ENCODE assay signal across 24 cellular contexts in the genomic region with DNA sequence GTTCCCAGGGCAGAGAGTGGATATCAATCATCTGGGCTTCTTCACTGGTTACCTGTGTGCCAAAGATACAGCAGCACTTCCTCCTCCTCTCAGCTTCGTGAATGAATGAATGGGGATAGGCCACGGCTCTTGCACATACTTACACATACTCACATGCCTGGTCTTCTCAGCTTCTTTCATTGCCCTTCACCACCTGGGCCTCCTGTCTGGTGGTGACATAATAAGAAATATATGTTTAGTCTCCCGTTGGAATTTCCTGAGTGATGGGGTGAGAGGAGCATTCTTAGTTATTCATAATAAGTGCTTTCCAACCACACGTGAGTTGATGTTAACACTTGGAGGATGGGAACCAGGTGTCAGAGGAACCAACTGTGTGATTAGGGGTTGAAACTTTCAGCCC.
"Had no signal": no experiment of that assay in that cellular context is flagged by ENCODE, and none has a peak within 500 bp of the region (broad histone marks: within the 10 kb centered on the region; RNA-seq: fewer than 3 reads in every experiment).

No MANE protein-coding gene starts in this region.

- H3K4me1 ChIP-seq: body of pancreas, foreskin keratinocyte, sigmoid colon, testis had no signal

- H3K4me1 Mint-ChIP-seq: activated naive CD8-positive, alpha-beta T cell treated with anti-CD3 and anti-CD28 coated beads, Interleukin-2, amount 50 U/mL, for 24 hours had no signal

- H3K27ac ChIP-seq: body of pancreas, foreskin keratinocyte, sigmoid colon, testis had no signal

- H3K4me3 ChIP-seq: body of pancreas, sigmoid colon, smooth muscle cell, testis had no signal

- DNase-seq: activated CD4-positive, alpha-beta T cell treated with anti-CD3 and anti-CD28 coated beads for 1 hour; activated CD4-positive, alpha-beta T cell treated with anti-CD3 and anti-CD28 coated beads, Interleukin-2, amount 50 U/mL, for 1 hour; activated CD8-positive, alpha-beta T cell treated with anti-CD3 and anti-CD28 coated beads, Interleukin-2, amount 10 ng/mL, durations not matched to agents 7 days and 5 days; activated gamma-delta T cell; activated naive CD4-positive, alpha-beta T cell treated with anti-CD3 and anti-CD28 coated beads, Interleukin-2, amount 50 U/mL, for 16 hours; activated naive CD8-positive, alpha-beta T cell treated with anti-CD3 and anti-CD28 coated beads, Interleukin-2, amount 50 U/mL, for 24 hours; body of pancreas; caudate nucleus; effector CD4-positive, alpha-beta T cell; left colon; naive thymus-derived CD4-positive, alpha-beta T cell; retina; sigmoid colon; stimulated activated CD4-positive, alpha-beta T cell treated with anti-CD3 and anti-CD28 coated beads, Interleukin-2, amount 100 ng/mL, for 48 hours; stimulated activated CD8-positive, alpha-beta memory T cell treated with anti-CD3 and anti-CD28 coated beads, Interleukin-4, amount 100 ng/mL, for 48 hours; stimulated activated naive CD4-positive, alpha-beta T cell; T-helper 9 cell; testis had no signal

- H3K27me3 Mint-ChIP-seq: activated naive CD8-positive, alpha-beta T cell treated with anti-CD3 and anti-CD28 coated beads, Interleukin-2, amount 50 U/mL, for 24 hours; dendritic cell treated with granulocyte-macrophage colony-stimulating factor and Interleukin-4, amounts not matched to agents 40 ng/mL and 50 ng/mL, for 4 days; progenitor cell of endocrine pancreas had no signal

- H3K27me3 ChIP-seq: body of pancreas, foreskin keratinocyte, sigmoid colon, testis had no signal

- H3K9me3 ChIP-seq: body of pancreas, testis had no signal

- H3K36me3 ChIP-seq: sigmoid colon had no signal

- H3K36me3 Mint-ChIP-seq: naive thymus-derived CD4-positive, alpha-beta T cell had no signal

- H3K27ac Mint-ChIP-seq: activated CD8-positive, alpha-beta T cell treated with anti-CD3 and anti-CD28 coated beads, Interleukin-2, amount 10 ng/mL, durations not matched to agents 7 days and 5 days; activated naive CD8-positive, alpha-beta T cell treated with anti-CD3 and anti-CD28 coated beads, Interleukin-2, amount 50 U/mL, for 24 hours; activated T-helper 1 cell treated with anti-CD3 and anti-CD28 coated beads, Interleukin-12 subunit alpha, Interleukin-12 subunit beta, Interleukin-2, Interleukin-4 antibody, amounts not matched to agents 30 ng/mL and 10 ng/mL and 1 ng/mL, durations not matched to agents 14 hours and 24 hours and 36 hours; dendritic cell treated with granulocyte-macrophage colony-stimulating factor and Interleukin-4, amounts not matched to agents 40 ng/mL and 50 ng/mL, for 4 days; naive thymus-derived CD4-positive, alpha-beta T cell; progenitor cell of endocrine pancreas had no signal

- H3K4me2 ChIP-seq: smooth muscle cell had no signal

- H3K9me3 Mint-ChIP-seq: activated T-helper 1 cell treated with anti-CD3 and anti-CD28 coated beads, Interleukin-12 subunit alpha, Interleukin-12 subunit beta, Interleukin-2, Interleukin-4 antibody, amounts not matched to agents 30 ng/mL and 10 ng/mL and 1 ng/mL, durations not matched to agents 14 hours and 24 hours and 36 hours had no signal

- H3K4me3 Mint-ChIP-seq: activated CD8-positive, alpha-beta T cell treated with anti-CD3 and anti-CD28 coated beads, Interleukin-2, amount 10 ng/mL, durations not matched to agents 7 days and 5 days; activated naive CD8-positive, alpha-beta T cell treated with anti-CD3 and anti-CD28 coated beads, Interleukin-2, amount 50 U/mL, for 24 hours; activated T-helper 1 cell treated with anti-CD3 and anti-CD28 coated beads, Interleukin-12 subunit alpha, Interleukin-12 subunit beta, Interleukin-2, Interleukin-4 antibody, amounts not matched to agents 30 ng/mL and 10 ng/mL and 1 ng/mL, durations not matched to agents 14 hours and 24 hours and 36 hours; dendritic cell treated with granulocyte-macrophage colony-stimulating factor and Interleukin-4, amounts not matched to agents 40 ng/mL and 50 ng/mL, for 4 days; naive thymus-derived CD4-positive, alpha-beta T cell; neural crest cell had no signal
